Comparison of ENCODE assay signal across 30 cellular contexts in genomic region chr10:29883231-29883630, GRCh38.
"Had no signal": no experiment of that assay in that cellular context is flagged by ENCODE, and none has a peak within 500 bp of the region (broad histone marks: within the 10 kb centered on the region; RNA-seq: fewer than 3 reads in every experiment).

No MANE protein-coding gene starts in this region.

- H3K27ac Mint-ChIP-seq: activated CD4-positive, alpha-beta memory T cell treated with anti-CD3 and anti-CD28 coated beads for 36 hours; activated CD4-positive, alpha-beta T cell treated with anti-CD3 and anti-CD28 coated beads for 36 hours; activated CD4-positive, alpha-beta T cell treated with anti-CD3 and anti-CD28 coated beads, Interleukin-2, amount 10 ng/mL, durations not matched to agents 24 days and 14 days; activated CD8-positive, alpha-beta memory T cell treated with anti-CD3 and anti-CD28 coated beads, Interleukin-2, amount 10 ng/mL, durations not matched to agents 7 days and 5 days; activated CD8-positive, alpha-beta T cell treated with anti-CD3 and anti-CD28 coated beads, Interleukin-2, amount 10 ng/mL, durations not matched to agents 7 days and 5 days; activated naive CD4-positive, alpha-beta T cell treated with anti-CD3 and anti-CD28 coated beads for 36 hours; activated naive CD4-positive, alpha-beta T cell treated with anti-CD3 and anti-CD28 coated beads, Interleukin-2, amount 50 U/mL, for 24 hours; activated naive CD8-positive, alpha-beta T cell treated with anti-CD3 and anti-CD28 coated beads for 36 hours; activated naive CD8-positive, alpha-beta T cell treated with anti-CD3 and anti-CD28 coated beads, Interleukin-2, amount 50 U/mL, for 24 hours; activated T-helper 1 cell treated with anti-CD3 and anti-CD28 coated beads, Interleukin-12 subunit alpha, Interleukin-12 subunit beta, Interleukin-2, Interleukin-4 antibody, amounts not matched to agents 30 ng/mL and 10 ng/mL and 1 ng/mL, durations not matched to agents 14 hours and 24 hours and 36 hours; activated T-helper 2 cell treated with anti-CD3 and anti-CD28 coated beads, Interferon-gamma antibody, Interleukin-2, Interleukin-4, amounts not matched to agents 10 μg/mL and 5 μg/mL and 100 μg/mL, durations not matched to agents 14 hours and 24 hours and 36 hours; brain had no signal

- H3K27me3 ChIP-seq: adrenal gland, breast epithelium, cardiac muscle cell, colonic mucosa, esophagus squamous epithelium had no signal

- H3K9me3 Mint-ChIP-seq: activated CD4-positive, alpha-beta memory T cell treated with anti-CD3 and anti-CD28 coated beads for 36 hours; activated CD4-positive, alpha-beta T cell treated with anti-CD3 and anti-CD28 coated beads, Interleukin-2, amount 10 ng/mL, durations not matched to agents 24 days and 14 days; activated naive CD4-positive, alpha-beta T cell treated with anti-CD3 and anti-CD28 coated beads for 36 hours; activated naive CD4-positive, alpha-beta T cell treated with anti-CD3 and anti-CD28 coated beads, Interleukin-2, amount 50 U/mL, for 24 hours; activated naive CD8-positive, alpha-beta T cell treated with anti-CD3 and anti-CD28 coated beads for 36 hours; activated naive CD8-positive, alpha-beta T cell treated with anti-CD3 and anti-CD28 coated beads, Interleukin-2, amount 50 U/mL, for 24 hours; activated T-helper 1 cell treated with anti-CD3 and anti-CD28 coated beads, Interleukin-12 subunit alpha, Interleukin-12 subunit beta, Interleukin-2, Interleukin-4 antibody, amounts not matched to agents 30 ng/mL and 10 ng/mL and 1 ng/mL, durations not matched to agents 14 hours and 24 hours and 36 hours; activated T-helper 2 cell treated with anti-CD3 and anti-CD28 coated beads, Interferon-gamma antibody, Interleukin-2, Interleukin-4, amounts not matched to agents 10 μg/mL and 5 μg/mL and 100 μg/mL, durations not matched to agents 14 hours and 24 hours and 36 hours; brain had no signal

- H3K36me3 ChIP-seq: adrenal gland, breast epithelium, cardiac muscle cell, colonic mucosa, esophagus squamous epithelium had no signal

- H3K36me3 Mint-ChIP-seq: activated CD4-positive, alpha-beta memory T cell treated with anti-CD3 and anti-CD28 coated beads for 36 hours; activated CD8-positive, alpha-beta memory T cell treated with anti-CD3 and anti-CD28 coated beads, Interleukin-2, amount 10 ng/mL, durations not matched to agents 7 days and 5 days; activated naive CD4-positive, alpha-beta T cell treated with anti-CD3 and anti-CD28 coated beads, Interleukin-2, amount 50 U/mL, for 24 hours; activated naive CD8-positive, alpha-beta T cell treated with anti-CD3 and anti-CD28 coated beads for 36 hours; brain had no signal

- H3K27ac ChIP-seq: cardiac muscle cell, colonic mucosa, epithelial cell of prostate had no signal

- H3K4me1 ChIP-seq: breast epithelium, colonic mucosa had no signal

- H3K4me3 Mint-ChIP-seq: activated CD4-positive, alpha-beta memory T cell treated with anti-CD3 and anti-CD28 coated beads for 36 hours; activated CD4-positive, alpha-beta T cell treated with anti-CD3 and anti-CD28 coated beads for 36 hours; activated CD4-positive, alpha-beta T cell treated with anti-CD3 and anti-CD28 coated beads, Interleukin-2, amount 10 ng/mL, durations not matched to agents 24 days and 14 days; activated CD8-positive, alpha-beta memory T cell treated with anti-CD3 and anti-CD28 coated beads, Interleukin-2, amount 10 ng/mL, durations not matched to agents 7 days and 5 days; activated CD8-positive, alpha-beta T cell treated with anti-CD3 and anti-CD28 coated beads, Interleukin-2, amount 10 ng/mL, durations not matched to agents 7 days and 5 days; activated naive CD4-positive, alpha-beta T cell treated with anti-CD3 and anti-CD28 coated beads for 36 hours; activated naive CD4-positive, alpha-beta T cell treated with anti-CD3 and anti-CD28 coated beads, Interleukin-2, amount 50 U/mL, for 24 hours; activated naive CD8-positive, alpha-beta T cell treated with anti-CD3 and anti-CD28 coated beads for 36 hours; activated naive CD8-positive, alpha-beta T cell treated with anti-CD3 and anti-CD28 coated beads, Interleukin-2, amount 50 U/mL, for 24 hours; activated T-helper 1 cell treated with anti-CD3 and anti-CD28 coated beads, Interleukin-12 subunit alpha, Interleukin-12 subunit beta, Interleukin-2, Interleukin-4 antibody, amounts not matched to agents 30 ng/mL and 10 ng/mL and 1 ng/mL, durations not matched to agents 14 hours and 24 hours and 36 hours; brain had no signal

- H3K4me1 Mint-ChIP-seq: activated CD4-positive, alpha-beta T cell treated with anti-CD3 and anti-CD28 coated beads for 36 hours; activated CD4-positive, alpha-beta T cell treated with anti-CD3 and anti-CD28 coated beads, Interleukin-2, amount 10 ng/mL, durations not matched to agents 24 days and 14 days; activated CD8-positive, alpha-beta memory T cell treated with anti-CD3 and anti-CD28 coated beads, Interleukin-2, amount 10 ng/mL, durations not matched to agents 7 days and 5 days; activated naive CD4-positive, alpha-beta T cell treated with anti-CD3 and anti-CD28 coated beads, Interleukin-2, amount 50 U/mL, for 24 hours; activated naive CD8-positive, alpha-beta T cell treated with anti-CD3 and anti-CD28 coated beads for 36 hours had no signal

- H3K9me3 ChIP-seq: adrenal gland, breast epithelium, colonic mucosa, esophagus squamous epithelium had no signal

- H3K4me3 ChIP-seq: adrenal gland, breast epithelium, cardiac muscle cell, colonic mucosa, esophagus squamous epithelium had no signal

- ATAC-seq: activated CD4-positive, alpha-beta T cell treated with anti-CD3 and anti-CD28 coated beads for 36 hours; activated CD8-positive, alpha-beta memory T cell treated with anti-CD3 and anti-CD28 coated beads, Interleukin-2, amount 10 ng/mL, durations not matched to agents 7 days and 5 days; activated CD8-positive, alpha-beta T cell treated with anti-CD3 and anti-CD28 coated beads, Interleukin-2, amount 10 ng/mL, durations not matched to agents 7 days and 5 days; activated naive CD8-positive, alpha-beta T cell treated with anti-CD3 and anti-CD28 coated beads, Interleukin-2, amount 50 U/mL, for 24 hours had no signal

- DNase-seq: activated CD4-positive, alpha-beta memory T cell treated with anti-CD3 and anti-CD28 coated beads for 36 hours; activated CD4-positive, alpha-beta T cell treated with anti-CD3 and anti-CD28 coated beads for 36 hours; activated CD4-positive, alpha-beta T cell treated with anti-CD3 and anti-CD28 coated beads, Interleukin-2, amount 10 ng/mL, durations not matched to agents 24 days and 14 days; activated CD4-positive, CD25-positive, alpha-beta regulatory T cell; activated CD4-positive, CD25-positive, alpha-beta regulatory T cell treated with anti-CD3 and anti-CD28 coated beads, Interleukin-2, amount 50 U/mL, for 72 hours; activated CD8-positive, alpha-beta memory T cell treated with anti-CD3 and anti-CD28 coated beads, Interleukin-2, amount 10 ng/mL, durations not matched to agents 7 days and 5 days; activated CD8-positive, alpha-beta memory T cell treated with anti-CD3 and anti-CD28 coated beads, Interleukin-2, amount 50 U/mL, for 4 hours; activated CD8-positive, alpha-beta T cell treated with anti-CD3 and anti-CD28 coated beads, Interleukin-2, amount 10 ng/mL, durations not matched to agents 7 days and 5 days; activated effector memory CD4-positive, alpha-beta T cell treated with anti-CD3 and anti-CD28 coated beads, Interleukin-2, amount 50 U/mL, for 16 hours; activated naive CD4-positive, alpha-beta T cell treated with anti-CD3 and anti-CD28 coated beads for 36 hours; activated naive CD8-positive, alpha-beta T cell treated with anti-CD3 and anti-CD28 coated beads for 36 hours; activated naive CD8-positive, alpha-beta T cell treated with anti-CD3 and anti-CD28 coated beads, Interleukin-2, amount 50 U/mL, for 24 hours; activated T-cell treated with anti-CD3 and anti-CD28 coated beads, Interleukin-2, amount 50 U/mL, for 1 hour; activated T-cell treated with anti-CD3 and anti-CD28 coated beads, Interleukin-2, amount 50 U/mL, for 48 hours; adrenal gland; amygdala; aorta; central memory CD4-positive, alpha-beta T cell; cerebellar nuclear complex; colonic mucosa; effector CD8-positive, alpha-beta T cell; esophagus squamous epithelium; T-helper 2 cell had no signal
